In the genomic region with DNA sequence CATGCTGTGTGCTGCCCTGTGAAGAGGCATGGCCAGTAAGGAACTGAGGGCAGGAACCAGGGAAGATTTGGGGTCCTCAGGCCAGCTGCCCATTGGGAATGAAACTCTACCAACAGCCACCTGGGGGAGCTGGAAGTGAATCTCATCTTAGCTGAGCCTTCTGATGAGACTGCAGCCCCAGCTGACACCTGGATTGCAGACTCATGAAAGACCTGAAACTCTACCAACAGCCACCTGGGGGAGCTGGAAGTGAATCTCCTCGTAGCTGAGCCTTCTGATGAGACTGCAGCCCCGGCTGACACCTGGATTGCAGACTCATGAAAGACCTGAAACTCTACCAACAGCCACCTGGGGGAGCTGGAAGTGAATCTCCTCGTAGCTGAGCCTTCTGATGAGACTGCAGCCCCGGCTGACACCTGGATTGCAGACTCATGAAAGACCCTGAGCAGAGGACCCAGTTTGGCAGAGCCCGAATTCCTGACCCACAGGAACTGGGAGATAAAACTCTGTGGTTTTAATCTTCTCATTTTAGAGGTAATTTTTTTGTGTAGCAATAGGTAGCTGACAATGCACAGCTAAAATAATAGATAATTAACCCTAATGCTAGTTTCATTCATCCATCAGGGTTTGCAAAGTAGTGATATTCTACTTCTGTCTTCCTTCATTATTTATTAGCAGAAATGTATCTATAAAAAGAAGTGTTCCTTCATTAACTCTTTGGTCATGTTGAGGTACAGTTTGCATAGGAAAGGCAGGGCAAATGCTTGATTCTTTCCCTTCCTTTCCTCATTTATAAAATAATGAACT, we compare ENCODE assay signal across 8 cellular contexts. TPM values are rescaled to one million over a fixed set of nuclear protein-coding genes. Genes with fewer than 3 reads are reported as not detected.
DNase-seq lines count a peak whose midpoint lies in the region; ATAC-seq, FAIRE-seq and TF ChIP-seq lines count a peak whose summit lies in the region.
"Not testable (repeated sequence)": the region's sequence is repeated elsewhere in the genome, so short reads cannot be mapped to it uniquely, and the experiment has no call there.
"Had no signal": no experiment of that assay in that cellular context is flagged by ENCODE, and none has a peak within 500 bp of the region (broad histone marks: within the 10 kb centered on the region; RNA-seq: fewer than 3 reads in every experiment).

No MANE protein-coding gene starts in this region.

- not testable (repeated sequence) for H3K79me2 ChIP-seq in HCT116 (ENCODE audit: insufficient read depth, low read length); HepG2 (ENCODE audit: insufficient read depth, low read length)

- H3K27me3 Mint-ChIP-seq in activated T-cell treated with anti-CD3 and anti-CD28 coated beads, Interleukin-2, amount 50 U/mL, for 4 hours (ENCODE audit: low read depth); dendritic cell treated with granulocyte-macrophage colony-stimulating factor and Interleukin-4, amounts not matched to agents 40 ng/mL and 50 ng/mL, for 4 days: not testable (repeated sequence)

- not testable (repeated sequence) for H3K9ac ChIP-seq in HCT116 (ENCODE audit: low read length); HepG2 (ENCODE audit: insufficient read depth, low read depth, low read length)

- peak; percentile 71 for ATAC-seq in HCT116
- not testable (repeated sequence) for ATAC-seq in activated T-cell treated with anti-CD3 and anti-CD28 coated beads, Interleukin-2, amount 50 U/mL, for 4 hours
- peak; percentile 62 for ATAC-seq in HepG2

- RAD21 ChIA-PET in HCT116 (lab: Charles Lee; ENCODE audit: low non-redundant PET in 1 of 2, low total read pairs in 2 of 2, uncharacterized antibody in 2 of 2, unreplicated experiment in 2 of 2) = not testable (repeated sequence)

- not testable (repeated sequence) for H3K27me3 ChIP-seq in HCT116 (ENCODE audit: insufficient read depth, low read length); HepG2 (ENCODE audit: control insufficient read depth in 1 of 2, insufficient read depth in 2 of 2, low read length in 2 of 2)

- H2AFZ ChIP-seq in HCT116 (ENCODE audit: low read depth, low read length, poor library complexity, severe bottlenecking); HepG2 (ENCODE audit: low read length): not testable (repeated sequence)

- in situ Hi-C loops in HepG2 (cut with HindIII; ENCODE audit: extremely low pct_ligation_motif_present, low pct_unique_long_range_greater_than_20kb) = not testable (repeated sequence)

- not testable (repeated sequence) for H3K36me3 ChIP-seq in HCT116 (ENCODE audit: control insufficient read depth in 1 of 2, insufficient read depth in 2 of 2, low read length in 2 of 2)
- peaks cover 23 to 74% of the 10 kb centered on the region in 2 experiments for H3K36me3 ChIP-seq in HepG2 (replicated peaks in 1 of 2; ENCODE audit: control insufficient read depth in 1 of 2, insufficient read depth in 2 of 2, low read length in 2 of 2)

- not testable (repeated sequence) for H3K4me3 ChIP-seq in HCT116 (replicated peaks in 1 of 2; ENCODE audit: low read depth in 1 of 2, low read length in 2 of 2); NB4 (ENCODE audit: low read depth, low read length); HepG2 (replicated peaks in 1 of 3; ENCODE audit: insufficient read depth in 1 of 3, low read depth in 2 of 3, low read length in 3 of 3)

- H3K9me3 ChIP-seq in HCT116 (ENCODE audit: control insufficient read depth in 1 of 2, insufficient read depth in 1 of 2, low read depth in 1 of 2, low read length in 2 of 2) (peaks cover 0 to 11% of the 10 kb centered on the region in 2 experiments; a peak in 2 of 4 replicates), HepG2 (ENCODE audit: low read length) (peaks cover 22% of the 10 kb centered on the region)

- 69% methylated on average over 5 of the region's 5 CpGs for WGBS in HepG2 (ENCODE audit: low lambda C conversion rate)

- not testable (repeated sequence) for H3K27ac ChIP-seq in HCT116 (ENCODE audit: low read depth, low read length); HepG2 (ENCODE audit: extremely low read length, insufficient read depth, low read length)

- not testable (repeated sequence) for BruUV-seq in HCT116 (replicated peaks; lab: Mats Ljungman, UMichigan); HepG2 (replicated peaks; lab: Mats Ljungman, UMichigan)

- not testable (repeated sequence) for H3K4me3 Mint-ChIP-seq in activated T-cell treated with anti-CD3 and anti-CD28 coated beads, Interleukin-2, amount 50 U/mL, for 4 hours; dendritic cell treated with granulocyte-macrophage colony-stimulating factor and Interleukin-4, amounts not matched to agents 40 ng/mL and 50 ng/mL, for 4 days

- H3K27ac Mint-ChIP-seq in dendritic cell treated with granulocyte-macrophage colony-stimulating factor and Interleukin-4, amounts not matched to agents 40 ng/mL and 50 ng/mL, for 4 days = peak overlapping the region; percentile 38

- intact Hi-C loops in HCT116 (cut with micrococcal nuclease); dendritic cell treated with granulocyte-macrophage colony-stimulating factor and Interleukin-4, amounts not matched to agents 40 ng/mL and 50 ng/mL, for 4 days (cut with micrococcal nuclease); HepG2 (cut with micrococcal nuclease; ENCODE audit: unreplicated experiment): not testable (repeated sequence)

- not testable (repeated sequence) for H3K4me2 ChIP-seq in HCT116 (ENCODE audit: low read length); HepG2 (ENCODE audit: low read depth, low read length)

- DNase-seq in DMS53 (lab: John Stamatoyannopoulos, UW) (peak; percentile 50), HCT116 (ENCODE audit: low read depth, low spot score) (peak; percentile 15), NB4 (ENCODE audit: low read depth) (peak; percentile 32), SW480 (ENCODE audit: low spot score) (peak; percentile 68), HepG2 (ENCODE audit: low spot score) (peak; percentile 34)
- DNase-seq in activated T-cell treated with anti-CD3 and anti-CD28 coated beads, Interleukin-2, amount 50 U/mL, for 4 hours = peak; percentile 4

- TF ChIP-seq POLR2A in HCT116 (IDR thresholded peaks at IDR 0.05; ENCODE audit: borderline replicate concordance, extremely low read depth, insufficient read depth, insufficient read length); NB4 (IDR thresholded peaks at IDR 0.05; ENCODE audit: extremely low read depth, insufficient read length); HepG2 (IDR thresholded peaks at IDR 0.05; ENCODE audit: insufficient read depth in 1 of 2, low read depth in 2 of 2, low read length in 2 of 2): not testable (repeated sequence)

- H3K4me1 Mint-ChIP-seq in activated T-cell treated with anti-CD3 and anti-CD28 coated beads, Interleukin-2, amount 50 U/mL, for 4 hours (ENCODE audit: low read depth) = peaks cover 15% of the 10 kb centered on the region
- H3K4me1 Mint-ChIP-seq in dendritic cell treated with granulocyte-macrophage colony-stimulating factor and Interleukin-4, amounts not matched to agents 40 ng/mL and 50 ng/mL, for 4 days (ENCODE audit: low read depth) = peaks cover 35% of the 10 kb centered on the region

- H3K9me2 ChIP-seq in HCT116 (ENCODE audit: insufficient read depth) = not testable (repeated sequence)

- FAIRE-seq in HepG2 (lab: Jason Lieb, UNC) = peak; percentile 73

- not testable (repeated sequence) for TF ChIP-seq RAD21 in HCT116 (IDR thresholded peaks at IDR 0.05; ENCODE audit: low read depth); HepG2 (CRISPR knock-in tag; IDR thresholded peaks at IDR 0.05)

- not testable (repeated sequence) for H4K20me1 ChIP-seq in HCT116 (ENCODE audit: insufficient read depth); HepG2 (ENCODE audit: insufficient read depth, low read length)

- H3K9me3 Mint-ChIP-seq in activated T-cell treated with anti-CD3 and anti-CD28 coated beads, Interleukin-2, amount 50 U/mL, for 4 hours; dendritic cell treated with granulocyte-macrophage colony-stimulating factor and Interleukin-4, amounts not matched to agents 40 ng/mL and 50 ng/mL, for 4 days: not testable (repeated sequence)

- POLR2A ChIA-PET in HCT116 (lab: Charles Lee) = not testable (repeated sequence)
- POLR2A ChIA-PET in HepG2 (lab: Yijun Ruan, JAX) = interaction anchor here (1.0 to 1.2 kb wide), 2 partner anchors 11 to 13 kb away, joined by 3 to 4 read pairs; no protein-coding TSS in a partner anchor

- TF ChIP-seq CTCF in HCT116 (IDR thresholded peaks at IDR 0.05 in 2 of 3, conservative IDR thresholded peaks at IDR 0.05 in 1 of 3; ENCODE audit: borderline replicate concordance in 1 of 3, insufficient read depth in 1 of 3, low read depth in 2 of 3, low read length in 2 of 3) = peak; percentile 15 to 46 (median 38); a peak in 5 of 6 replicates
- TF ChIP-seq CTCF in NB4 (IDR thresholded peaks at IDR 0.05; ENCODE audit: low read depth, low read length) = peak; percentile 1
- TF ChIP-seq CTCF in HepG2 (CRISPR knock-in tag; IDR thresholded peaks at IDR 0.05) = peak; percentile 51

- H3K36me3 Mint-ChIP-seq in activated T-cell treated with anti-CD3 and anti-CD28 coated beads, Interleukin-2, amount 50 U/mL, for 4 hours (ENCODE audit: insufficient read depth); dendritic cell treated with granulocyte-macrophage colony-stimulating factor and Interleukin-4, amounts not matched to agents 40 ng/mL and 50 ng/mL, for 4 days (ENCODE audit: low read depth): not testable (repeated sequence)

- not testable (repeated sequence) for H3K4me1 ChIP-seq in HCT116 (ENCODE audit: control insufficient read depth in 1 of 2, insufficient read depth in 2 of 2, low read length in 2 of 2); HepG2 (ENCODE audit: insufficient read depth, low read length)

- TF ChIP-seq EP300 in HepG2 (IDR thresholded peaks at IDR 0.05; ENCODE audit: low read depth in 2 of 2, low read length in 2 of 2); HepG2 (CRISPR knock-in tag; IDR thresholded peaks at IDR 0.05; ENCODE audit: borderline replicate concordance): not testable (repeated sequence)

- CTCF ChIA-PET in HCT116 (lab: Charles Lee) = interaction anchor here (0.8 kb wide), 1 partner anchor 13 kb away, joined by 3 read pairs; no protein-coding TSS in a partner anchor
- CTCF ChIA-PET in HepG2 (lab: Yijun Ruan, JAX; ENCODE audit: low intra/inter-chr PET ratio, low total read pairs) = not testable (repeated sequence)

RNA-seq across cellular contexts. Expression of gene GPR35, which starts 8.2 kb away (rescaled TPM):
- total RNA-seq in HCT116 (2021; ENCODE audit: unreplicated experiment) (4.2 TPM), HepG2 (2016; rRNA removed; fragmentation: Illumina TruSeq; extraction: Trizol) (21.6 and 27.1 TPM in 2 replicates)
- polyA plus RNA-seq in HCT116 (2012) = 4.7 and 5.5 TPM in 2 replicates
- 1 to 10 TPM; 3.0 to 3.5 (median 3.3) TPM for total RNA-seq in activated T-cell treated with anti-CD3 and anti-CD28 coated beads, Interleukin-2, amount 50 U/mL, for 4 hours
- total RNA-seq in HepG2 (2016; cell fraction: cytosol; rRNA removed; fragmentation: Illumina TruSeq; extraction: Trizol; ENCODE audit: low read depth) = 10.2 and 10.8 TPM in 2 replicates
- total RNA-seq in HepG2 (2016; cell fraction: insoluble cytoplasmic fraction; rRNA removed; fragmentation: Illumina TruSeq; extraction: Trizol) = 21.3 and 26.9 TPM in 2 replicates
- 25.5 and 33.7 TPM in 2 replicates for total RNA-seq in HepG2 (2016; cell fraction: membrane; rRNA removed; fragmentation: Illumina TruSeq; extraction: Trizol)
- total RNA-seq in HepG2 (2016; cell fraction: nucleus; rRNA removed; fragmentation: Illumina TruSeq; extraction: Trizol) = 19.4 and 20.1 TPM in 2 replicates
- 44.2 and 60.8 TPM in 2 replicates for polyA plus RNA-seq in HepG2 (2011; rRNA removed)
- polyA plus RNA-seq in HepG2 (2011; cell fraction: cytosol; rRNA removed) = 37.9 and 80.2 TPM in 2 replicates
- polyA plus RNA-seq in HepG2 (2011; cell fraction: nucleus; rRNA removed) = 150 and 165 TPM in 2 replicates
- polyA plus RNA-seq in HepG2 (2012) = 34.0 and 39.9 TPM in 2 replicates
- polyA plus RNA-seq in HepG2 (2016; cell fraction: cytosol; fragmentation: Illumina TruSeq; extraction: Trizol; ENCODE audit: low read depth) = 6.5 and 7.6 TPM in 2 replicates
- polyA plus RNA-seq in HepG2 (2016; cell fraction: insoluble cytoplasmic fraction; fragmentation: Illumina TruSeq; extraction: Trizol; ENCODE audit: low read depth) = 14.4 and 15.8 TPM in 2 replicates
- 17.8 and 17.9 TPM in 2 replicates for polyA plus RNA-seq in HepG2 (2016; cell fraction: membrane; fragmentation: Illumina TruSeq; extraction: Trizol; ENCODE audit: low read depth)
- 29.6 and 37.8 TPM in 2 replicates for polyA plus RNA-seq in HepG2 (2016; cell fraction: nucleus; fragmentation: Illumina TruSeq; extraction: Trizol; ENCODE audit: insufficient read depth, low read depth)
- polyA minus RNA-seq in HepG2 (2011; rRNA and poly(A)+ RNA removed; ENCODE audit: low replicate concordance) = 0.14 and 219 TPM in 2 replicates
- polyA minus RNA-seq in HepG2 (2011; cell fraction: cytosol; rRNA and poly(A)+ RNA removed) = 44.3 and 46.7 TPM in 2 replicates
- polyA minus RNA-seq in HepG2 (2011; cell fraction: nucleus; rRNA and poly(A)+ RNA removed) = 30.9 and 33.3 TPM in 2 replicates
- total RNA-seq: IMR-90 had no signal

RNA-seq across cellular contexts. Expression of gene CAPN10, which starts 30.5 kb away (rescaled TPM):
- total RNA-seq in HCT116 (2021; ENCODE audit: unreplicated experiment) (40.7 TPM), HepG2 (2016; rRNA removed; fragmentation: Illumina TruSeq; extraction: Trizol) (16.5 and 32.4 TPM in 2 replicates)
- 22.2 and 24.0 TPM in 2 replicates for polyA plus RNA-seq in HCT116 (2012)
- total RNA-seq in activated T-cell treated with anti-CD3 and anti-CD28 coated beads, Interleukin-2, amount 50 U/mL, for 4 hours = 10 to 100 TPM; 38.2 to 43.4 (median 41.1) TPM
- total RNA-seq in HepG2 (2016; cell fraction: cytosol; rRNA removed; fragmentation: Illumina TruSeq; extraction: Trizol; ENCODE audit: low read depth) = 18.3 and 20.3 TPM in 2 replicates
- 16.1 and 35.0 TPM in 2 replicates for total RNA-seq in HepG2 (2016; cell fraction: insoluble cytoplasmic fraction; rRNA removed; fragmentation: Illumina TruSeq; extraction: Trizol)
- 28.2 and 28.4 TPM in 2 replicates for total RNA-seq in HepG2 (2016; cell fraction: membrane; rRNA removed; fragmentation: Illumina TruSeq; extraction: Trizol)
- 26.3 and 36.2 TPM in 2 replicates for total RNA-seq in HepG2 (2016; cell fraction: nucleus; rRNA removed; fragmentation: Illumina TruSeq; extraction: Trizol)
- 27.6 and 40.7 TPM in 2 replicates for polyA plus RNA-seq in HepG2 (2011; rRNA removed)
- polyA plus RNA-seq in HepG2 (2011; cell fraction: cytosol; rRNA removed) = 15.8 and 24.7 TPM in 2 replicates
- polyA plus RNA-seq in HepG2 (2011; cell fraction: nucleus; rRNA removed) = 157 and 173 TPM in 2 replicates
- polyA plus RNA-seq in HepG2 (2012) = 24.4 and 27.6 TPM in 2 replicates
- 9.1 and 9.4 TPM in 2 replicates for polyA plus RNA-seq in HepG2 (2016; cell fraction: cytosol; fragmentation: Illumina TruSeq; extraction: Trizol; ENCODE audit: low read depth)
- 17.4 and 18.2 TPM in 2 replicates for polyA plus RNA-seq in HepG2 (2016; cell fraction: insoluble cytoplasmic fraction; fragmentation: Illumina TruSeq; extraction: Trizol; ENCODE audit: low read depth)
- polyA plus RNA-seq in HepG2 (2016; cell fraction: membrane; fragmentation: Illumina TruSeq; extraction: Trizol; ENCODE audit: low read depth) = 15.5 and 17.2 TPM in 2 replicates
- polyA plus RNA-seq in HepG2 (2016; cell fraction: nucleus; fragmentation: Illumina TruSeq; extraction: Trizol; ENCODE audit: insufficient read depth, low read depth) = 59.4 and 61.4 TPM in 2 replicates
- polyA minus RNA-seq in HepG2 (2011; rRNA and poly(A)+ RNA removed; ENCODE audit: low replicate concordance) = 11.2 and 33.8 TPM in 2 replicates
- polyA minus RNA-seq in HepG2 (2011; cell fraction: cytosol; rRNA and poly(A)+ RNA removed) = 10.8 TPM in 2 replicates
- 50.0 and 57.6 TPM in 2 replicates for polyA minus RNA-seq in HepG2 (2011; cell fraction: nucleus; rRNA and poly(A)+ RNA removed)

RNA-seq across cellular contexts. Expression of gene RNPEPL1, which starts 48.8 kb away (rescaled TPM):
- total RNA-seq in HCT116 (2021; ENCODE audit: unreplicated experiment) (49.7 TPM), HepG2 (2016; rRNA removed; fragmentation: Illumina TruSeq; extraction: Trizol) (13.0 and 27.6 TPM in 2 replicates)
- 56.1 and 58.0 TPM in 2 replicates for polyA plus RNA-seq in HCT116 (2012)
- total RNA-seq in activated T-cell treated with anti-CD3 and anti-CD28 coated beads, Interleukin-2, amount 50 U/mL, for 4 hours = 10 to 100 TPM; 40.9 to 46.0 (median 42.9) TPM
- total RNA-seq in HepG2 (2016; cell fraction: cytosol; rRNA removed; fragmentation: Illumina TruSeq; extraction: Trizol; ENCODE audit: low read depth) = 21.9 and 24.8 TPM in 2 replicates
- total RNA-seq in HepG2 (2016; cell fraction: insoluble cytoplasmic fraction; rRNA removed; fragmentation: Illumina TruSeq; extraction: Trizol) = 12.9 and 23.2 TPM in 2 replicates
- total RNA-seq in HepG2 (2016; cell fraction: membrane; rRNA removed; fragmentation: Illumina TruSeq; extraction: Trizol) = 50.1 and 53.8 TPM in 2 replicates
- 17.5 and 21.9 TPM in 2 replicates for total RNA-seq in HepG2 (2016; cell fraction: nucleus; rRNA removed; fragmentation: Illumina TruSeq; extraction: Trizol)
- polyA plus RNA-seq in HepG2 (2011; rRNA removed) = 18.0 and 28.8 TPM in 2 replicates
- 20.3 and 26.3 TPM in 2 replicates for polyA plus RNA-seq in HepG2 (2011; cell fraction: cytosol; rRNA removed)
- polyA plus RNA-seq in HepG2 (2011; cell fraction: nucleus; rRNA removed) = 94.3 and 114 TPM in 2 replicates
- polyA plus RNA-seq in HepG2 (2012) = 37.2 and 56.3 TPM in 2 replicates
- 43.4 and 46.1 TPM in 2 replicates for polyA plus RNA-seq in HepG2 (2016; cell fraction: cytosol; fragmentation: Illumina TruSeq; extraction: Trizol; ENCODE audit: low read depth)
- 40.1 and 49.6 TPM in 2 replicates for polyA plus RNA-seq in HepG2 (2016; cell fraction: insoluble cytoplasmic fraction; fragmentation: Illumina TruSeq; extraction: Trizol; ENCODE audit: low read depth)
- polyA plus RNA-seq in HepG2 (2016; cell fraction: membrane; fragmentation: Illumina TruSeq; extraction: Trizol; ENCODE audit: low read depth) = 85.0 and 102 TPM in 2 replicates
- 57.9 and 59.3 TPM in 2 replicates for polyA plus RNA-seq in HepG2 (2016; cell fraction: nucleus; fragmentation: Illumina TruSeq; extraction: Trizol; ENCODE audit: insufficient read depth, low read depth)
- 15.3 and 64.5 TPM in 2 replicates for polyA minus RNA-seq in HepG2 (2011; rRNA and poly(A)+ RNA removed; ENCODE audit: low replicate concordance)
- polyA minus RNA-seq in HepG2 (2011; cell fraction: cytosol; rRNA and poly(A)+ RNA removed) = 55.0 and 57.6 TPM in 2 replicates
- polyA minus RNA-seq in HepG2 (2011; cell fraction: nucleus; rRNA and poly(A)+ RNA removed) = 18.6 and 21.0 TPM in 2 replicates

RNA-seq across cellular contexts. Expression of gene DUSP28, which starts 56.9 kb away (rescaled TPM):
- total RNA-seq in HCT116 (2021; ENCODE audit: unreplicated experiment) = 5.6 TPM
- polyA plus RNA-seq in HCT116 (2012) = 5.0 and 8.8 TPM in 2 replicates
- total RNA-seq in activated T-cell treated with anti-CD3 and anti-CD28 coated beads, Interleukin-2, amount 50 U/mL, for 4 hours = 1 to 10 TPM; 5.7 to 6.1 (median 5.9) TPM
- 2.5 and 5.2 TPM in 2 replicates for total RNA-seq in HepG2 (2016; rRNA removed; fragmentation: Illumina TruSeq; extraction: Trizol)
- total RNA-seq in HepG2 (2016; cell fraction: cytosol; rRNA removed; fragmentation: Illumina TruSeq; extraction: Trizol; ENCODE audit: low read depth) = 4.5 and 4.9 TPM in 2 replicates
- total RNA-seq in HepG2 (2016; cell fraction: insoluble cytoplasmic fraction; rRNA removed; fragmentation: Illumina TruSeq; extraction: Trizol) = 2.9 and 5.6 TPM in 2 replicates
- total RNA-seq in HepG2 (2016; cell fraction: membrane; rRNA removed; fragmentation: Illumina TruSeq; extraction: Trizol) = 6.2 and 6.3 TPM in 2 replicates
- total RNA-seq in HepG2 (2016; cell fraction: nucleus; rRNA removed; fragmentation: Illumina TruSeq; extraction: Trizol) = 7.1 TPM in 2 replicates
- 6.7 and 8.6 TPM in 2 replicates for polyA plus RNA-seq in HepG2 (2011; rRNA removed)
- polyA plus RNA-seq in HepG2 (2011; cell fraction: cytosol; rRNA removed) = 3.4 and 4.1 TPM in 2 replicates
- polyA plus RNA-seq in HepG2 (2011; cell fraction: nucleus; rRNA removed) = 6.6 and 6.7 TPM in 2 replicates
- 5.4 and 6.8 TPM in 2 replicates for polyA plus RNA-seq in HepG2 (2012)
- polyA plus RNA-seq in HepG2 (2016; cell fraction: cytosol; fragmentation: Illumina TruSeq; extraction: Trizol; ENCODE audit: low read depth) = 4.9 and 6.2 TPM in 2 replicates
- polyA plus RNA-seq in HepG2 (2016; cell fraction: insoluble cytoplasmic fraction; fragmentation: Illumina TruSeq; extraction: Trizol; ENCODE audit: low read depth) = 3.9 and 4.1 TPM in 2 replicates
- 5.5 and 7.1 TPM in 2 replicates for polyA plus RNA-seq in HepG2 (2016; cell fraction: membrane; fragmentation: Illumina TruSeq; extraction: Trizol; ENCODE audit: low read depth)
- polyA plus RNA-seq in HepG2 (2016; cell fraction: nucleus; fragmentation: Illumina TruSeq; extraction: Trizol; ENCODE audit: insufficient read depth, low read depth) = 11.1 and 15.5 TPM in 2 replicates
- polyA minus RNA-seq in HepG2 (2011; rRNA and poly(A)+ RNA removed; ENCODE audit: low replicate concordance) = 2.8 and 4.2 TPM in 2 replicates
- polyA minus RNA-seq in HepG2 (2011; cell fraction: cytosol; rRNA and poly(A)+ RNA removed) = 1.7 and 2.2 TPM in 2 replicates
- 11.5 and 12.3 TPM in 2 replicates for polyA minus RNA-seq in HepG2 (2011; cell fraction: nucleus; rRNA and poly(A)+ RNA removed)

RNA-seq across cellular contexts. Expression of gene ANKMY1, which starts 59.3 kb away (rescaled TPM):
- 28.3 TPM for total RNA-seq in HCT116 (2021; ENCODE audit: unreplicated experiment)
- 22.6 and 23.2 TPM in 2 replicates for polyA plus RNA-seq in HCT116 (2012)
- 10 to 100 TPM; 15.7 to 17.2 (median 15.8) TPM for total RNA-seq in activated T-cell treated with anti-CD3 and anti-CD28 coated beads, Interleukin-2, amount 50 U/mL, for 4 hours
- 7.3 and 11.7 TPM in 2 replicates for total RNA-seq in HepG2 (2016; rRNA removed; fragmentation: Illumina TruSeq; extraction: Trizol)
- total RNA-seq in HepG2 (2016; cell fraction: cytosol; rRNA removed; fragmentation: Illumina TruSeq; extraction: Trizol; ENCODE audit: low read depth) = 9.7 and 12.6 TPM in 2 replicates
- total RNA-seq in HepG2 (2016; cell fraction: insoluble cytoplasmic fraction; rRNA removed; fragmentation: Illumina TruSeq; extraction: Trizol) = 8.8 and 12.4 TPM in 2 replicates
- 10.6 and 11.9 TPM in 2 replicates for total RNA-seq in HepG2 (2016; cell fraction: membrane; rRNA removed; fragmentation: Illumina TruSeq; extraction: Trizol)
- 23.2 and 30.1 TPM in 2 replicates for total RNA-seq in HepG2 (2016; cell fraction: nucleus; rRNA removed; fragmentation: Illumina TruSeq; extraction: Trizol)
- 18.8 and 20.5 TPM in 2 replicates for polyA plus RNA-seq in HepG2 (2011; rRNA removed)
- polyA plus RNA-seq in HepG2 (2011; cell fraction: cytosol; rRNA removed) = 11.7 and 12.1 TPM in 2 replicates
- 55.1 and 66.4 TPM in 2 replicates for polyA plus RNA-seq in HepG2 (2011; cell fraction: nucleus; rRNA removed)
- 8.0 and 8.9 TPM in 2 replicates for polyA plus RNA-seq in HepG2 (2012)
- polyA plus RNA-seq in HepG2 (2016; cell fraction: cytosol; fragmentation: Illumina TruSeq; extraction: Trizol; ENCODE audit: low read depth) = 2.6 and 3.4 TPM in 2 replicates
- 7.8 and 8.8 TPM in 2 replicates for polyA plus RNA-seq in HepG2 (2016; cell fraction: insoluble cytoplasmic fraction; fragmentation: Illumina TruSeq; extraction: Trizol; ENCODE audit: low read depth)
- 4.9 and 6.3 TPM in 2 replicates for polyA plus RNA-seq in HepG2 (2016; cell fraction: membrane; fragmentation: Illumina TruSeq; extraction: Trizol; ENCODE audit: low read depth)
- 30.4 and 35.4 TPM in 2 replicates for polyA plus RNA-seq in HepG2 (2016; cell fraction: nucleus; fragmentation: Illumina TruSeq; extraction: Trizol; ENCODE audit: insufficient read depth, low read depth)
- polyA minus RNA-seq in HepG2 (2011; rRNA and poly(A)+ RNA removed; ENCODE audit: low replicate concordance) = 41.3 and 43.1 TPM in 2 replicates
- 6.0 and 6.9 TPM in 2 replicates for polyA minus RNA-seq in HepG2 (2011; cell fraction: cytosol; rRNA and poly(A)+ RNA removed)
- 52.8 and 56.1 TPM in 2 replicates for polyA minus RNA-seq in HepG2 (2011; cell fraction: nucleus; rRNA and poly(A)+ RNA removed)

Comparison
In these comparisons a context has a peak if more than half of its experiments do, and no peak if none do; other contexts are left out.
1. DNase-seq: peak in every context shown above with its lines; median percentile 68 in SW480; 50 in DMS53; 34 in HepG2; 32 in NB4; 15 in HCT116; 4 in activated T-cell treated with anti-CD3 and anti-CD28 coated beads, Interleukin-2, amount 50 U/mL, for 4 hours.
2. CTCF ChIP-seq: peak in every context shown above with its lines; median percentile 51 in HepG2; 38 in HCT116; 1 in NB4.